Comparison of ENCODE assay signal across 8 cellular contexts in the genomic region with DNA sequence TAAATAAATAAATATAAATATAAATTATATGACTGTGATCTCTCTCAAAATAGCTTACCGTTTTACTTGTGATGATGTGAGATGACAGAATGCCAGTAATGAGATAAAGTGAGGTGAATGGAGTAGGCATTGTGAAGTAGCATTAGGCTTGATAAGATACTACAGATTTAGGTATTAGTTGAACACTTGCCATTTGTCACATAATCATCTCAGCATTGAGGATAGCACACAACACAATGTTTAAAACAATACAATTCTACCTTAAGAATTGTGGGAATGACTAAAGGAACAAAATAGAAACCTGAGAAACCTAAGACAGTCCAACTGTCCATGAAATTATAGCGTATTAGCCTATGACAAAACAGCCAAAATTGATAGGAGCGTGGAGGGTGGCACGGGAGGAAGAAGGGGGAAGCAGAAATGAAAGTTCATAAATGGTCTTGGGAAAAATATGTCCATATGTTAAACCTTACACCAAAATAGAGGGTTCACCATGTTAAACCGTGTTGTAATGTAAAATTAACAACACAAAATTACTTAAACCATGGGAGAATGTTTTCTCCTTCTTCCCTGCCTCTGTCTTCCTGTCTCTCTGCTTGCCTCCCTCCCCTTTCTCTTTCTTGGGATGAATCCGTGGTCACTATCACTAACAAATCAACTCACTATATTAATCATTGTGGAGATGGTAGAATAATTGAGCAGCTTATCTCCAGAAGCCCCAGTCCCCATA. TPM values are rescaled to one million over a fixed set of nuclear protein-coding genes. Genes with fewer than 3 reads are reported as not detected.
A peak's percentile ranks its signal among the peaks of the same experiment; 100 is the strongest.
DNase-seq lines count a peak whose midpoint lies in the region; ATAC-seq and TF ChIP-seq lines count a peak whose summit lies in the region.

No MANE protein-coding gene starts in this region.

- peak overlapping the region; percentile 84 to 85 for H3K4me3 ChIP-seq in muscle layer of duodenum (ENCODE audit: low read depth in 1 of 2, low read length in 2 of 2)

- H3K27me3 ChIP-seq in muscle layer of duodenum (ENCODE audit: low read depth, low read length): no peaks in the 10 kb centered on the region

- peak; percentile 29 for DNase-seq in Daoy (ENCODE audit: low read depth)
- DNase-seq in NCI-H69 (lab: John Stamatoyannopoulos, UW): peak; percentile 52
- no peak for DNase-seq in chondrocyte (ENCODE audit: low spot score)
- no peak for DNase-seq in middle frontal gyrus (ENCODE audit: extremely low spot score, low spot score)
- DNase-seq in T1000 (lab: John Stamatoyannopoulos, UW): no peak

- H3K4me1 ChIP-seq in muscle layer of duodenum (ENCODE audit: control insufficient read depth in 1 of 2, insufficient read depth in 2 of 2, low read length in 2 of 2): no peaks in the 10 kb centered on the region

- peak overlapping the region; percentile 97 for H3K27ac ChIP-seq in muscle layer of duodenum (ENCODE audit: low read length)

- no peaks in the 10 kb centered on the region for H3K9me3 ChIP-seq in muscle layer of duodenum (ENCODE audit: control insufficient read depth in 1 of 2, low read length in 2 of 2)

- ATAC-seq in GM21737 (IDR thresholded peaks at IDR 0.05; ENCODE audit: unreplicated experiment) (no peak), HG02938 (IDR thresholded peaks at IDR 0.05; ENCODE audit: unreplicated experiment) (no peak)

- H3K4me1 Mint-ChIP-seq in chondrocyte (ENCODE audit: low read depth): peaks cover 12% of the 10 kb centered on the region

- peaks cover 0 to 7% of the 10 kb centered on the region in 2 donors for H3K36me3 ChIP-seq in muscle layer of duodenum (ENCODE audit: control insufficient read depth in 1 of 2, insufficient read depth in 2 of 2, low read length in 2 of 2)

- H3K27me3 Mint-ChIP-seq in chondrocyte (ENCODE audit: low read depth): no peaks in the 10 kb centered on the region

- H3K36me3 Mint-ChIP-seq in chondrocyte (ENCODE audit: low read depth): no peaks in the 10 kb centered on the region

- no peaks in the 10 kb centered on the region for H3K9me3 Mint-ChIP-seq in chondrocyte (ENCODE audit: low read depth)

- TF ChIP-seq CTCF in chondrocyte (IDR thresholded peaks at IDR 0.05): no peak

- peak overlapping the region; percentile 99 for H3K27ac Mint-ChIP-seq in chondrocyte (ENCODE audit: unreplicated experiment)

- H3K4me3 Mint-ChIP-seq in chondrocyte (ENCODE audit: unreplicated experiment): peak overlapping the region; percentile 82

RNA-seq across cellular contexts. Expression of gene HFE, which starts 33.1 kb away (rescaled TPM):
- 1.5 and 2.0 TPM in 2 replicates for total RNA-seq in Daoy (2014; rRNA removed; shearing (Covaris generic))
- 6.1 to 7.5 TPM (median 6.4 TPM) in 3 replicates for total RNA-seq in chondrocyte

Comparison
In these comparisons a context has a peak if more than half of its experiments do, and no peak if none do; other contexts are left out.
1. DNase-seq: peak in Daoy (single experiment) and NCI-H69 (single experiment); none in chondrocyte (single experiment), middle frontal gyrus (single experiment) and T1000 (single experiment).